In the genomic region with DNA sequence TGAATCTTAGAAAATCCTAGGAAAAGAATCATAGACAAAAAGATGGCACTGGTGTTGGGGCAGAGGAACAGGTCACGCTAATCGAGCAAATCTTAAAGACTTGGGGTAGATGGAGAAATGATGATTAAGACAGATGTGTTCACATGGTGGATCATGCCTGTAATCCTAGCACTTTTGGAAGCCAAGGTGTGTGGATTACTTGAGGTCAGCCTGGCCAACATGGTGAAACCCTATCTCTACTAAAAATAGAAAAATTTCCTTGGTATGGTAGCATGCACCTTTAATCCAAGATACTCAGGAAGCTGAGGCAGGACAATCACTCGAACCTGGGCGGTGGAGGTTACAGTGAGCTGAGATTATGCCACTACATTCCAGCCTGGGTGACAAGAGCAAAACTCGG, we compare ENCODE assay signal across 6 cellular contexts.
"Had no signal": no experiment of that assay in that cellular context is flagged by ENCODE, and none has a peak within 500 bp of the region (broad histone marks: within the 10 kb centered on the region; RNA-seq: fewer than 3 reads in every experiment).

No MANE protein-coding gene starts in this region.

- H3K27ac ChIP-seq: HL-60 had no signal

- H3K4me3 ChIP-seq: K562 had no signal

- FAIRE-seq: HepG2, HTR-8/SVneo, K562 had no signal

- H3K36me3 Mint-ChIP-seq: IgD-negative memory B cell had no signal

- H3K27ac Mint-ChIP-seq: IgD-negative memory B cell had no signal

- H3K9me3 Mint-ChIP-seq: IgD-negative memory B cell had no signal

- H3K4me3 Mint-ChIP-seq: IgD-negative memory B cell had no signal

- DNase-seq: IMR-90 had no signal

- H3K27me3 Mint-ChIP-seq: IgD-negative memory B cell had no signal

- ATAC-seq: HepG2, K562 had no signal

- H3K4me1 Mint-ChIP-seq: IgD-negative memory B cell had no signal
